Comparison of ENCODE assay signal across 1 cellular context in genomic region chr7:116329845-116330503, GRCh38.
TF ChIP-seq lines count a peak whose summit lies in the region.

No MANE protein-coding gene starts in this region.

TF ChIP-seq in SK-N-SH, 30 proteins besides CTCF, POLR2A, EP300 and RAD21 (continued from another document):
- TF ChIP-seq, protein P1, sequence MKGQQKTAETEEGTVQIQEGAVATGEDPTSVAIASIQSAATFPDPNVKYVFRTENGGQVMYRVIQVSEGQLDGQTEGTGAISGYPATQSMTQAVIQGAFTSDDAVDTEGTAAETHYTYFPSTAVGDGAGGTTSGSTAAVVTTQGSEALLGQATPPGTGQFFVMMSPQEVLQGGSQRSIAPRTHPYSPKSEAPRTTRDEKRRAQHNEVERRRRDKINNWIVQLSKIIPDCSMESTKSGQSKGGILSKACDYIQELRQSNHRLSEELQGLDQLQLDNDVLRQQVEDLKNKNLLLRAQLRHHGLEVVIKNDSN (IDR thresholded peaks at IDR 0.05; ENCODE audit: borderline replicate concordance, low read depth) = no peak
- TF ChIP-seq ELF1 (IDR thresholded peaks at IDR 0.05) (no peak), IRF3 (IDR thresholded peaks at IDR 0.05; ENCODE audit: low read depth, low read length) (no peak)
